ENCODE assay signal across 8 cellular contexts in genomic region chr6:53358440-53359087, GRCh38. TPM values are rescaled to one million over a fixed set of nuclear protein-coding genes. Genes with fewer than 3 reads are reported as not detected.
DNase-seq lines count a peak whose midpoint lies in the region; ATAC-seq, FAIRE-seq and TF ChIP-seq lines count a peak whose summit lies in the region.

No MANE protein-coding gene starts in this region.

- CTCF ChIA-PET in endothelial cell of umbilical vein (lab: Charles Lee): interaction anchor here (1.0 to 1.6 kb wide), 4 partner anchors 14 to 169 kb away, joined by 3 to 9 read pairs (median 4); no protein-coding TSS in a partner anchor

- H3K79me2 ChIP-seq in endothelial cell of umbilical vein (ENCODE audit: control insufficient read depth, insufficient read depth, low read length): no peaks in the 10 kb centered on the region

- peak overlapping the region; percentile 85 for H3K9ac ChIP-seq in endothelial cell of umbilical vein (replicated peaks; ENCODE audit: extremely low read depth, insufficient read depth, low read length)

- TSS peak; percentile 95 for BruUV-seq in endothelial cell of umbilical vein (replicated peaks; lab: Mats Ljungman, UMichigan)

- FAIRE-seq in GM18507 (lab: Jason Lieb, UNC) (peak; percentile 26), endothelial cell of umbilical vein (lab: Jason Lieb, UNC) (peak; percentile 48)

- peaks cover 7% of the 10 kb centered on the region for H3K27me3 Mint-ChIP-seq in nephron progenitor cell (ENCODE audit: low read depth, poor library complexity)

- H4K20me1 ChIP-seq in endothelial cell of umbilical vein (replicated peaks; ENCODE audit: control insufficient read depth, extremely low read depth, insufficient read depth, low read length): no peaks in the 10 kb centered on the region

- H3K9me1 ChIP-seq in endothelial cell of umbilical vein (replicated peaks; ENCODE audit: control insufficient read depth, extremely low read depth, insufficient read depth, low read length): no peaks in the 10 kb centered on the region

- H3K36me3 Mint-ChIP-seq in nephron progenitor cell (ENCODE audit: low read depth): peaks cover 4% of the 10 kb centered on the region

- peaks cover 1 to 3% of the 10 kb centered on the region in 2 experiments for H3K27me3 ChIP-seq in endothelial cell of umbilical vein (ENCODE audit: control insufficient read depth in 2 of 2, insufficient read depth in 2 of 2, low read length in 2 of 2)

- H3K9me3 ChIP-seq in endothelial cell of umbilical vein (replicated peaks; ENCODE audit: control insufficient read depth, insufficient read depth, low read length): no peaks in the 10 kb centered on the region

- H3K4me1 ChIP-seq in endothelial cell of umbilical vein (ENCODE audit: control insufficient read depth, extremely low read depth, insufficient read depth, low read length): peaks cover 31% of the 10 kb centered on the region

- H2AFZ ChIP-seq in endothelial cell of umbilical vein (ENCODE audit: low read depth, low read length): peak overlapping the region; percentile 64

- DNase-seq in GM18507 (ENCODE audit: extremely low spot score, insufficient read length, low read depth) (no peak), OCI-M2 (lab: John Stamatoyannopoulos, UW; ENCODE audit: unreplicated experiment) (peak; percentile 91), endothelial cell of umbilical vein (ENCODE audit: low read depth, low spot score) (no peak), nephron progenitor cell (no peak), middle frontal gyrus (ENCODE audit: extremely low spot score, low spot score) (no peak), NCI-H1694 treated with DMSO at 0.1 percent for 48 hours (lab: John Stamatoyannopoulos, UW) (no peak)

- dilution Hi-C loops in endothelial cell of umbilical vein (cut with MboI; ENCODE audit: extremely low pct_ligation_motif_present, low sequenced_read_pairs): no loop called here

- H3K4me3 Mint-ChIP-seq in nephron progenitor cell: peak overlapping the region; percentile 80

- ATAC-seq in HG02610 (IDR thresholded peaks at IDR 0.05; ENCODE audit: unreplicated experiment) (peak; percentile 15), HG03565 (IDR thresholded peaks at IDR 0.05; ENCODE audit: unreplicated experiment) (no peak)

- peaks cover 25% of the 10 kb centered on the region for H3K9me3 Mint-ChIP-seq in nephron progenitor cell

- peak overlapping the region; percentile 68 for H3K4me2 ChIP-seq in endothelial cell of umbilical vein (ENCODE audit: insufficient read depth, low read length)

- POLR2A ChIA-PET in endothelial cell of umbilical vein (lab: Charles Lee): interaction anchor here (1.0 to 1.5 kb wide), 2 partner anchors 56 to 57 kb away, joined by 5 to 9 read pairs; no protein-coding TSS in a partner anchor

- intact Hi-C loops in endothelial cell of umbilical vein (cut with micrococcal nuclease): loop anchor here (1.0 kb wide), 3 partner anchors 10 to 186 kb away; partner anchors contain the start of gene ELOVL5

- peaks cover 52% of the 10 kb centered on the region for H3K4me1 Mint-ChIP-seq in nephron progenitor cell

- peak overlapping the region; percentile 99 for H3K27ac Mint-ChIP-seq in nephron progenitor cell

- peak overlapping the region; percentile 78 for H3K27ac ChIP-seq in endothelial cell of umbilical vein (ENCODE audit: insufficient read depth, low read depth, low read length)

- H3K36me3 ChIP-seq in endothelial cell of umbilical vein (ENCODE audit: control insufficient read depth in 2 of 2, extremely low read depth in 1 of 2, insufficient read depth in 2 of 2, low read length in 2 of 2): no peaks in the 10 kb centered on the region

- TF ChIP-seq CTCF in endothelial cell of umbilical vein (IDR thresholded peaks at IDR 0.05; ENCODE audit: extremely low read depth in 1 of 2, insufficient read depth in 1 of 2, low read depth in 1 of 2, low read length in 2 of 2) (no peak), nephron progenitor cell (IDR thresholded peaks at IDR 0.05) (no peak)

- TF ChIP-seq POLR2A in endothelial cell of umbilical vein (IDR thresholded peaks at IDR 0.05; ENCODE audit: low read depth, low read length): no peak

- H3K4me3 ChIP-seq in endothelial cell of umbilical vein (replicated peaks in 1 of 3; ENCODE audit: insufficient read depth in 1 of 3, low read depth in 1 of 3, low read length in 3 of 3): peak overlapping the region in 2 of 3 experiments; percentile 46 to 63

TF ChIP-seq in endothelial cell of umbilical vein, 7 proteins besides CTCF, POLR2A, EP300 and RAD21:
- no peak for TF ChIP-seq MAX (IDR thresholded peaks at IDR 0.05; ENCODE audit: insufficient read depth, insufficient read length)
- TF ChIP-seq JUN (IDR thresholded peaks at IDR 0.05; ENCODE audit: borderline replicate concordance, insufficient read depth, insufficient read length, low read depth): no peak
- no peak for TF ChIP-seq MYC (IDR thresholded peaks at IDR 0.05; ENCODE audit: low read depth, low read length)
- no peak for TF ChIP-seq GATA2 (IDR thresholded peaks at IDR 0.05; ENCODE audit: insufficient read depth, insufficient read length, low read depth, low read length)
- no peak for TF ChIP-seq EZH2 (IDR thresholded peaks at IDR 0.05; ENCODE audit: borderline replicate concordance, low read depth, low read length, severe bottlenecking)
- TF ChIP-seq POLR2AphosphoS5 (IDR thresholded peaks at IDR 0.05; ENCODE audit: insufficient read depth, low read depth, low read length): no peak
- no peak for TF ChIP-seq FOS (IDR thresholded peaks at IDR 0.05; ENCODE audit: borderline replicate concordance, insufficient read depth, low read length)
TF ChIP-seq in endothelial cell of umbilical vein: peak in this region for 0.

RNA-seq across cellular contexts. Expression of gene ELOVL5, which starts 9.8 kb away (rescaled TPM):
- total RNA-seq in endothelial cell of umbilical vein: 140 and 149 TPM in 2 replicates
- polyA plus RNA-seq in endothelial cell of umbilical vein: 83.6 and 85.9 TPM in 2 replicates
- 71.9 and 72.9 TPM in 2 replicates for polyA plus RNA-seq in endothelial cell of umbilical vein (2011; cell fraction: cytosol; rRNA removed)
- polyA plus RNA-seq in endothelial cell of umbilical vein (2011; cell fraction: nucleus; rRNA removed): 147 and 171 TPM in 2 replicates
- polyA plus RNA-seq in endothelial cell of umbilical vein (2012): 99.6 and 127 TPM in 2 replicates
- polyA minus RNA-seq in endothelial cell of umbilical vein: 219 and 237 TPM in 2 replicates
- 68.2 TPM for polyA minus RNA-seq in endothelial cell of umbilical vein (2011; cell fraction: cytosol; rRNA and poly(A)+ RNA removed)
- 105 and 133 TPM in 2 replicates for polyA minus RNA-seq in endothelial cell of umbilical vein (2011; cell fraction: nucleus; rRNA and poly(A)+ RNA removed)
